In the genomic region with DNA sequence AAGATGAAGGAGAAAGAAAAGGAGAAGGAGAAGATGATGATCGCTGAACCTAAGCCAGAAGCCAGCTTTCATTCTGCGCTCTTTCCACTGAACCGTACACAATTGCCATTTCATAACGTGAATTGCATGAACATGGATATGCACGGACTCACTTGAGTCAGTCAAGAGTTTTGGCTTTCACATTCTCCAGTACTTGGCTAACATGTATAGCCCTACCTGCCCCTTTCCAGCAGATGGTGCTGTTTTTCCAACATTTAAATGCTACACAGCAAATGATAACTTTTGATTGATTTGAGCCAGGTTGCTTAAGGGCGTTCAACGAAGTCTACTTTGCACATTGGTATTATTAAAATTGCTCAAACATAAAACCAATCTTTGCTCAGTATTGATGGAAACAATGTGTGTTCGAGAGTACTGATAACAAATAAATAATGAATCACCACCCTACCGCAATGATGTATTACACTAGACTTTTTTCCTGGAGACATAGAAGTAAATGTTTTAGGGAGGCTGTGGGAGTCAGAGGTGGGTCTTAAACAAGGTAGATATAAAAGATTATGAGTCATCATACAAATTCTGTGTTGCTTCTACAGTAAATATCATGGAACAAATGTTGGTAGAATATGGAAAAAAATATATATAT, we compare ENCODE assay signal across 8 cellular contexts.
DNase-seq lines count a peak whose midpoint lies in the region; ATAC-seq and TF ChIP-seq lines count a peak whose summit lies in the region.

No MANE protein-coding gene starts in this region.

- H3K4me1 Mint-ChIP-seq in brain, result peaks cover 25% of the 10 kb centered on the region
- no peaks in the 10 kb centered on the region for H3K4me1 Mint-ChIP-seq in stimulated activated naive B cell treated with anti-CD40 and anti-IgM and Interleukin-4, amounts not matched to agents 10 μg/mL and 1 μg/mL and 100 μg/mL, for 72 hours

- peak; percentile 86 to 91 for TF ChIP-seq CTCF in brain (conservative IDR thresholded peaks at IDR 0.05)

- peak; percentile 15 for DNase-seq in NCI-H1436 (lab: John Stamatoyannopoulos, UW)
- no peak for DNase-seq in NCI-H1436 treated with DMSO at 0.1 percent for 48 hours (lab: John Stamatoyannopoulos, UW)
- DNase-seq in NCI-H526 (lab: John Stamatoyannopoulos, UW), result peak; percentile 36 to 79
- peak; percentile 88 for DNase-seq in iris pigment epithelial cell (ENCODE audit: low read depth)
- DNase-seq in stimulated activated naive B cell treated with anti-CD40 and anti-IgM and Interleukin-4, amounts not matched to agents 10 μg/mL and 1 μg/mL and 100 μg/mL, for 72 hours, result no peak

- H3K4me3 Mint-ChIP-seq in brain, result peak overlapping the region in 3 of 5 experiments; percentile 4 to 52 (median 10)
- no peak overlapping the region for H3K4me3 Mint-ChIP-seq in stimulated activated naive B cell treated with anti-CD40 and anti-IgM and Interleukin-4, amounts not matched to agents 10 μg/mL and 1 μg/mL and 100 μg/mL, for 72 hours

- ATAC-seq in GM19455 (IDR thresholded peaks at IDR 0.05; ENCODE audit: unreplicated experiment) (peak; percentile 83), HG03460 (IDR thresholded peaks at IDR 0.05; ENCODE audit: unreplicated experiment) (peak; percentile 87)
- peak; percentile 83 to 84 for ATAC-seq in stimulated activated naive B cell treated with anti-CD40 and anti-IgM and Interleukin-4, amounts not matched to agents 10 μg/mL and 1 μg/mL and 100 μg/mL, for 72 hours (replicated peaks)

- no peaks in the 10 kb centered on the region for H3K9me3 Mint-ChIP-seq in brain
- no peaks in the 10 kb centered on the region for H3K9me3 Mint-ChIP-seq in stimulated activated naive B cell treated with anti-CD40 and anti-IgM and Interleukin-4, amounts not matched to agents 10 μg/mL and 1 μg/mL and 100 μg/mL, for 72 hours

- no peaks in the 10 kb centered on the region for H3K27me3 Mint-ChIP-seq in brain
- H3K27me3 Mint-ChIP-seq in stimulated activated naive B cell treated with anti-CD40 and anti-IgM and Interleukin-4, amounts not matched to agents 10 μg/mL and 1 μg/mL and 100 μg/mL, for 72 hours, result no peaks in the 10 kb centered on the region

- H3K27ac Mint-ChIP-seq in brain, result peak overlapping the region in 4 of 5 experiments; percentile 23 to 85 (median 50)
- H3K27ac Mint-ChIP-seq in stimulated activated naive B cell treated with anti-CD40 and anti-IgM and Interleukin-4, amounts not matched to agents 10 μg/mL and 1 μg/mL and 100 μg/mL, for 72 hours, result no peak overlapping the region

- no peaks in the 10 kb centered on the region for H3K36me3 Mint-ChIP-seq in brain
- H3K36me3 Mint-ChIP-seq in stimulated activated naive B cell treated with anti-CD40 and anti-IgM and Interleukin-4, amounts not matched to agents 10 μg/mL and 1 μg/mL and 100 μg/mL, for 72 hours, result no peaks in the 10 kb centered on the region

Comparison
In these comparisons a context has a peak if more than half of its experiments do, and no peak if none do; other contexts are left out.
1. DNase-seq: peak in NCI-H1436 (single experiment), NCI-H526 (2 of 2) and iris pigment epithelial cell (single experiment); none in NCI-H1436 treated with DMSO at 0.1 percent for 48 hours (single experiment) and stimulated activated naive B cell treated with anti-CD40 and anti-IgM and Interleukin-4, amounts not matched to agents 10 μg/mL and 1 μg/mL and 100 μg/mL, for 72 hours (single experiment).
2. H3K4me3 Mint-ChIP-seq: peak in brain (3 of 5); none in stimulated activated naive B cell treated with anti-CD40 and anti-IgM and Interleukin-4, amounts not matched to agents 10 μg/mL and 1 μg/mL and 100 μg/mL, for 72 hours (0 of 2).
3. Peak in every context shown above with its lines, with median percentiles within 50 percentile points of each other: ATAC-seq.